In genomic region chr9:93133641-93134017, GRCh38 we compare ENCODE assay signal across 8 cellular contexts. TPM values are rescaled to one million over a fixed set of nuclear protein-coding genes. Genes with fewer than 3 reads are reported as not detected.
A peak's percentile ranks its signal among the peaks of the same experiment; 100 is the strongest.
DNase-seq lines count a peak whose midpoint lies in the region; ATAC-seq and TF ChIP-seq lines count a peak whose summit lies in the region.

No MANE protein-coding gene starts in this region.

- H3F3A ChIP-seq in SK-N-SH (replicated peaks; ENCODE audit: insufficient read depth) = peaks cover 4% of the 10 kb centered on the region

- H3K4me1 ChIP-seq in SK-N-SH (ENCODE audit: control insufficient read depth in 1 of 2, insufficient read depth in 2 of 2, low read depth in 1 of 2, low read length in 1 of 2) (peaks cover 8 to 56% of the 10 kb centered on the region in 2 experiments; a peak in 3 of 4 replicates), right atrium auricular region (peaks cover 0 to 64% of the 10 kb centered on the region in 2 donors)

- peaks cover 6% of the 10 kb centered on the region for H3K36me3 Mint-ChIP-seq in CD4-positive, alpha-beta T cell (ENCODE audit: low read depth)

- H4K20me1 ChIP-seq in SK-N-SH (ENCODE audit: insufficient read depth) = 0 out of 2 replicates have a peak, but pooled peaks cover 7% of the 10 kb centered on the region

- H3K9me2 ChIP-seq in SK-N-SH = no peaks in the 10 kb centered on the region

- peak overlapping the region; percentile 94 for H3K27ac Mint-ChIP-seq in CD4-positive, alpha-beta T cell

- no peak for TF ChIP-seq CTCF in CD4-positive, alpha-beta T cell (IDR thresholded peaks at IDR 0.05)
- TF ChIP-seq CTCF in SK-N-SH (IDR thresholded peaks at IDR 0.05) = no peak
- TF ChIP-seq CTCF in right atrium auricular region (IDR thresholded peaks at IDR 0.05) = no peak

- CTCF ChIA-PET in CD4-positive, alpha-beta T cell (lab: Charles Lee) = interaction anchor here (1.0 to 1.7 kb wide), 5 partner anchors 21 to 433 kb away, joined by 4 to 8 read pairs (median 4); no protein-coding TSS in a partner anchor
- CTCF ChIA-PET in SK-N-SH (lab: Yijun Ruan, JAX) = interaction anchor here (1.1 to 2.4 kb wide), 4 partner anchors 14 to 433 kb away, joined by 4 to 5 read pairs (median 4); no protein-coding TSS in a partner anchor

- H3K4me3 Mint-ChIP-seq in CD4-positive, alpha-beta T cell = peak overlapping the region; percentile 94

- H3K9me3 Mint-ChIP-seq in CD4-positive, alpha-beta T cell = no peaks in the 10 kb centered on the region

- peak overlapping the region; percentile 75 for H3K9ac ChIP-seq in SK-N-SH

- peak; percentile 8 for ATAC-seq in CD4-positive, alpha-beta T cell (ENCODE audit: poor library complexity)
- peak; percentile 46 for ATAC-seq in GM19452 (IDR thresholded peaks at IDR 0.05; ENCODE audit: unreplicated experiment)
- peak; percentile 42 for ATAC-seq in HG03521 (IDR thresholded peaks at IDR 0.05; ENCODE audit: unreplicated experiment)

- TF ChIP-seq EP300 in SK-N-SH (IDR thresholded peaks at IDR 0.05; ENCODE audit: borderline replicate concordance in 1 of 2, low read depth in 1 of 2, low read length in 1 of 2) = no peak

- H2AFZ ChIP-seq in SK-N-SH (ENCODE audit: low read depth) = peak overlapping the region; percentile 89; the same call in 1 of the 2 replicates

- H3K36me3 ChIP-seq in SK-N-SH (replicated peaks in 1 of 2; ENCODE audit: control insufficient read depth in 1 of 2, insufficient read depth in 2 of 2, low read length in 1 of 2) (peaks cover 0 to 2% of the 10 kb centered on the region in 2 experiments), right atrium auricular region (no peaks in the 10 kb centered on the region)

- peak overlapping the region; percentile 83 to 92 for H3K4me3 ChIP-seq in SK-N-SH (ENCODE audit: low read depth in 2 of 2, low read length in 1 of 2)
- peak overlapping the region; percentile 82 to 91 for H3K4me3 ChIP-seq in right atrium auricular region

- H3K9me3 ChIP-seq in CD4-positive, alpha-beta T cell (ENCODE audit: control insufficient read depth, low read length) = no peaks in the 10 kb centered on the region
- H3K9me3 ChIP-seq in SK-N-SH = no peaks in the 10 kb centered on the region
- no peaks in the 10 kb centered on the region for H3K9me3 ChIP-seq in right atrium auricular region

- H3K4me2 ChIP-seq in SK-N-SH = peak overlapping the region; percentile 99

- H3K4me1 Mint-ChIP-seq in CD4-positive, alpha-beta T cell (ENCODE audit: low read depth) = peaks cover 80% of the 10 kb centered on the region

- H3K79me2 ChIP-seq in SK-N-SH (ENCODE audit: insufficient read depth) = peaks cover 23% of the 10 kb centered on the region; the same call in 1 of the 2 replicates

- H3K27ac ChIP-seq in CD4-positive, alpha-beta T cell (ENCODE audit: low read depth, low read length) = peak overlapping the region; percentile 96
- H3K27ac ChIP-seq in SK-N-SH (ENCODE audit: low read depth in 2 of 2, low read length in 1 of 2) (peak overlapping the region; percentile 70 to 82), right atrium auricular region (peak overlapping the region; percentile 97 to 99)

- WGBS in SK-N-SH (ENCODE audit: low lambda C conversion rate) = 0% methylated on average over 10 of the region's 37 CpGs

- DNase-seq in CD4-positive, alpha-beta T cell = peak in 5 of 10 experiments; percentile 20 to 57 (median 41)
- peak; percentile 85 for DNase-seq in SK-N-SH
- DNase-seq in amniotic stem cell (lab: John Stamatoyannopoulos, UW) = peak; percentile 62
- DNase-seq in right atrium auricular region (ENCODE audit: low spot score) = peak; percentile 90
- DNase-seq in posterior cingulate gyrus = peak in 9 of 10 donors; percentile 53 to 92 (median 66)
- DNase-seq in foreskin melanocyte = no peak

- POLR2A ChIA-PET in CD4-positive, alpha-beta T cell (lab: Charles Lee) = interaction anchor here (1.0 to 3.5 kb wide), 24 partner anchors 8 to 464 kb away, joined by 3 to 38 read pairs (median 5); partner anchors contain the start of genes CARD19, FAM120A and IPPK
- POLR2A ChIA-PET in SK-N-SH (lab: Yijun Ruan, JAX) = interaction anchor here (0.9 kb wide), 1 partner anchor 10 kb away, joined by 3 read pairs; no protein-coding TSS in a partner anchor

- H3K27me3 Mint-ChIP-seq in CD4-positive, alpha-beta T cell = no peaks in the 10 kb centered on the region

- TF ChIP-seq RAD21 in SK-N-SH (IDR thresholded peaks at IDR 0.05; ENCODE audit: low read length) = no peak

- no peaks in the 10 kb centered on the region for H3K27me3 ChIP-seq in CD4-positive, alpha-beta T cell (ENCODE audit: control insufficient read depth, insufficient read depth, low read length)
- no peaks in the 10 kb centered on the region for H3K27me3 ChIP-seq in SK-N-SH (ENCODE audit: insufficient read depth)
- H3K27me3 ChIP-seq in right atrium auricular region = no peaks in the 10 kb centered on the region

- intact Hi-C loops in CD4-positive, alpha-beta T cell (cut with DNase I, micrococcal nuclease) = loop anchor here (2.0 to 10.0 kb wide), 2 partner anchors 37 to 321 kb away; partner anchors contain the start of genes CARD19 (in 2 of the 2), FAM120A (in 1 of the 2) and FAM120AOS (in 1 of the 2)
- intact Hi-C loops in posterior cingulate gyrus (cut with DNase I) = loop anchor here (5.0 kb wide), 1 partner anchor 36 kb away; the partner anchor contains the start of gene CARD19

TF ChIP-seq in SK-N-SH, 30 proteins besides CTCF, POLR2A, EP300 and RAD21:
- no peak for TF ChIP-seq GABPA (IDR thresholded peaks at IDR 0.05; ENCODE audit: low read depth)
- TF ChIP-seq, protein P1, sequence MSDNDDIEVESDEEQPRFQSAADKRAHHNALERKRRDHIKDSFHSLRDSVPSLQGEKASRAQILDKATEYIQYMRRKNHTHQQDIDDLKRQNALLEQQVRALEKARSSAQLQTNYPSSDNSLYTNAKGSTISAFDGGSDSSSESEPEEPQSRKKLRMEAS (IDR thresholded peaks at IDR 0.05; ENCODE audit: low read depth) = peak; percentile 55; the same call in 1 of the 2 replicates
- TF ChIP-seq RFX5 (IDR thresholded peaks at IDR 0.05; ENCODE audit: low read length) = no peak

RNA-seq across cellular contexts. Expression of gene NINJ1, which starts 0.4 kb away (rescaled TPM):
- 10 to 100 TPM; 87.8 to 87.9 TPM for total RNA-seq in CD4-positive, alpha-beta T cell
- 23.2 and 31.7 TPM in 2 replicates for polyA plus RNA-seq in SK-N-SH (2012; rRNA removed)
- polyA plus RNA-seq in SK-N-SH (2012; cell fraction: cytosol; rRNA removed) = 12.9 and 25.6 TPM in 2 replicates
- 14.4 and 14.8 TPM in 2 replicates for polyA plus RNA-seq in SK-N-SH (2012; cell fraction: nucleus; rRNA removed)
- 10 to 100 TPM; 65.5 to 89.4 TPM for total RNA-seq in right atrium auricular region

RNA-seq across cellular contexts. Expression of gene CARD19, which starts 37.6 kb away (rescaled TPM):
- total RNA-seq in CD4-positive, alpha-beta T cell = 10 to 100 TPM; 38.8 to 39.2 TPM
- 141 and 165 TPM in 2 replicates for polyA plus RNA-seq in SK-N-SH (2012; rRNA removed)
- polyA plus RNA-seq in SK-N-SH (2012; cell fraction: cytosol; rRNA removed) = 70.5 and 92.4 TPM in 2 replicates
- 149 and 161 TPM in 2 replicates for polyA plus RNA-seq in SK-N-SH (2012; cell fraction: nucleus; rRNA removed)
- 10 to 100 TPM; 21.2 to 46.8 TPM for total RNA-seq in right atrium auricular region

RNA-seq across cellular contexts. Expression of gene WNK2, which starts 50.3 kb away (rescaled TPM):
- total RNA-seq in CD4-positive, alpha-beta T cell = under 1 TPM; 0.19 to 0.22 TPM
- polyA plus RNA-seq in SK-N-SH (2012; rRNA removed) = 0.12 and 0.36 TPM in 2 replicates
- 0.40 and 1.2 TPM in 2 replicates for polyA plus RNA-seq in SK-N-SH (2012; cell fraction: cytosol; rRNA removed)
- 1.8 and 5.0 TPM in 2 replicates for polyA plus RNA-seq in SK-N-SH (2012; cell fraction: nucleus; rRNA removed)
- total RNA-seq in right atrium auricular region = 100 to 1,000 TPM in 1 of 2 donors, 10 to 100 TPM in 1; 61.4 to 132 TPM

Comparison
In these comparisons a context has a peak if more than half of its experiments do, and no peak if none do; other contexts are left out.
1. RNA of gene WNK2, which starts 50.3 kb away (total RNA-seq): 61.4 to 132 TPM in right atrium auricular region; 0.19 to 0.22 TPM in CD4-positive, alpha-beta T cell; every median in the first group is over 10 times any median in the second.
2. Peak in every context shown above with its lines, with median percentiles within 50 percentile points of each other: ATAC-seq and H3K27ac ChIP-seq.